Comparison of ENCODE assay signal across 21 cellular contexts in the genomic region with DNA sequence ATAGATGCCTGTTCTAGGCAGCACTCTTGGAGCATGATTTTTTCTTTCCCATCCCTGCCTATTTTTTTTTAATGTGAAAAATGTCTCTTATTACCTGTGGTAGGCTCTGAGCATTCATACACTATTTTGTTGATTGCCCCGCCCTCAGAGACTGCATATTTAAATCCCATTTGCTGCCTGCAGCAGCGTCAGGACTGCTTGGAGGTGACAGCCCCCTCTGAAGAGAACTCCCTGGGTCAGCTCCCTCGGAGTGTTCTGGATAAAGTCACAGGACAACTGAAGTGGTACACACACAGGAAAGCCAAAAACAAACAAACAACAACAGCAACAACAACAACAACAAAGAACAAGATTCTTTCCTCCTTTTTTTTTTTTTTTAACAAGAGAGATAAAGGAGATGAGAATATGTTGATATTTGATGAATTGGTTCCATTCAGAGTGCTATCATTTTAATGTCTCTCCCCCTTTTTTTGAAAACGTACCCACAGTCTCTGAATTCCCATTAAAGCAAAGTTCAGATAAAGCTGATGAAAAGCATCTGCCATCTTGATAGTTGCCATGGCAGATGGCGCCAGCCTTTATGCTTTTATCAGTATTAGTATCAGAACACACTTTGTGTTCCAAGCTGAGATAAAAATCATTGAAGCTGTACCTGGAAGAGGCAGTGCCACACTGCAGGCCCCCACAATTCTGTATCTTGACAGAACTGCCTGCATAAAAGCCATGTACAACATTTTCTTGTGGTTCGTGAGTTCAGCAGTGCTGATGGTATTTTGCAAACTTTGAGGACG.
DNase-seq lines count a peak whose midpoint lies in the region; ATAC-seq and TF ChIP-seq lines count a peak whose summit lies in the region.
"Had no signal": no experiment of that assay in that cellular context is flagged by ENCODE, and none has a peak within 500 bp of the region (broad histone marks: within the 10 kb centered on the region; RNA-seq: fewer than 3 reads in every experiment).

No MANE protein-coding gene starts in this region.

- H3K4me3 ChIP-seq in HAP-1 (no peak overlapping the region), PC-3 (ENCODE audit: low read length) (no peak overlapping the region), right lobe of liver (no peak overlapping the region), vagina (no peak overlapping the region)
- H3K4me3 ChIP-seq: A549; BLaER1 treated with 17β-estradiol and CSF1 and Interleukin-3, amounts not matched to agents 10 nM and 100 nM; PC-9 had no signal

- H3K4me3 Mint-ChIP-seq in glutamatergic neuron (ENCODE audit: unreplicated experiment): peak overlapping the region; percentile 16
- H3K4me3 Mint-ChIP-seq: T-helper 17 cell had no signal

- no peaks in the 10 kb centered on the region for H3K27me3 Mint-ChIP-seq in glutamatergic neuron (ENCODE audit: unreplicated experiment)
- H3K27me3 Mint-ChIP-seq: CD8-positive, alpha-beta memory T cell; IgD-negative memory B cell had no signal

- DNase-seq in NCI-H146 (lab: John Stamatoyannopoulos, UW): peak; percentile 50
- DNase-seq in NCI-H146 treated with DMSO at 0.1 percent for 48 hours (lab: John Stamatoyannopoulos, UW; ENCODE audit: unreplicated experiment): no peak
- DNase-seq in HAP-1 (ENCODE audit: low spot score in 2 of 2): peak; percentile 24 to 39
- DNase-seq in PC-3: no peak
- DNase-seq in glutamatergic neuron: no peak
- DNase-seq in right lobe of liver: no peak
- no peak for DNase-seq in OCI-M1 (lab: John Stamatoyannopoulos, UW)
- no peak for DNase-seq in vagina (ENCODE audit: extremely low spot score in 2 of 2)
- DNase-seq: CD8-positive, alpha-beta memory T cell; DMS79; NCI-H1105; NCI-H1930; NCI-H345; PC-9; SIG-M5; T-helper 17 cell had no signal

- no peaks in the 10 kb centered on the region for H3K79me2 ChIP-seq in PC-3 (ENCODE audit: low read length)

- H3K9me3 ChIP-seq in HAP-1: no peaks in the 10 kb centered on the region
- no peaks in the 10 kb centered on the region for H3K9me3 ChIP-seq in PC-3 (ENCODE audit: low read length)
- no peaks in the 10 kb centered on the region for H3K9me3 ChIP-seq in right lobe of liver
- H3K9me3 ChIP-seq in vagina: no peaks in the 10 kb centered on the region
- H3K9me3 ChIP-seq: A549 had no signal

- ATAC-seq in PC-3 (no peak), right lobe of liver (no peak)
- ATAC-seq: A549, HCT116, T-helper 17 cell had no signal

- BruUV-seq in PC-3 (replicated peaks; lab: Mats Ljungman, UMichigan): no TSS peak

- H3K4me1 Mint-ChIP-seq in glutamatergic neuron (ENCODE audit: low read depth, unreplicated experiment): peaks cover 19% of the 10 kb centered on the region
- H3K4me1 Mint-ChIP-seq: T-helper 17 cell had no signal

- POLR2A ChIA-PET in PC-3 (lab: Charles Lee; ENCODE audit: unreplicated experiment): no interaction called here

- H2AFZ ChIP-seq in PC-3 (ENCODE audit: low read length): 0 out of 2 replicates have a peak overlapping the region, but pooled peaks have one; percentile 19
- H2AFZ ChIP-seq: PC-9 had no signal

- CTCF ChIA-PET in PC-3 (lab: Charles Lee): no interaction called here

- no peak overlapping the region for H3K4me2 ChIP-seq in PC-3 (ENCODE audit: low read length)
- H3K4me2 ChIP-seq: A549, PC-9 had no signal

- TF ChIP-seq CTCF in PC-3 (conservative IDR thresholded peaks at IDR 0.05; ENCODE audit: low read depth, low read length) (no peak), glutamatergic neuron (IDR thresholded peaks at IDR 0.05; ENCODE audit: partially characterized antibody, unreplicated experiment) (no peak), right lobe of liver (IDR thresholded peaks at IDR 0.05) (no peak), vagina (IDR thresholded peaks at IDR 0.05) (no peak)

- H3K27me3 ChIP-seq in HAP-1 (ENCODE audit: low read depth) (no peaks in the 10 kb centered on the region), PC-3 (ENCODE audit: low read length) (no peaks in the 10 kb centered on the region), right lobe of liver (no peaks in the 10 kb centered on the region), vagina (no peaks in the 10 kb centered on the region)
- H3K27me3 ChIP-seq: BLaER1 treated with 17β-estradiol and CSF1 and Interleukin-3, amounts not matched to agents 10 nM and 100 nM had no signal

- H3K4me1 ChIP-seq in HAP-1 (peaks cover 10% of the 10 kb centered on the region; the same call in 1 of the 2 replicates), PC-3 (ENCODE audit: insufficient read depth, low read length) (peaks cover 18% of the 10 kb centered on the region), right lobe of liver (no peaks in the 10 kb centered on the region), vagina (no peaks in the 10 kb centered on the region)

- H3K9me3 Mint-ChIP-seq in glutamatergic neuron (ENCODE audit: unreplicated experiment): no peaks in the 10 kb centered on the region
- H3K9me3 Mint-ChIP-seq: IgD-negative memory B cell had no signal

- intact Hi-C loops in PC-3 (cut with micrococcal nuclease) (no loop called here), right lobe of liver (cut with DNase I) (no loop called here), vagina (cut with DNase I) (no loop called here)

- H3K27ac ChIP-seq in PC-3 (ENCODE audit: low read length) (no peak overlapping the region), right lobe of liver (no peak overlapping the region), vagina (no peak overlapping the region)
- H3K27ac ChIP-seq: A549, PC-9, RWPE1 had no signal

- no peak overlapping the region for H3K9ac ChIP-seq in PC-3 (ENCODE audit: low read length)
- H3K9ac ChIP-seq: BLaER1 treated with 17β-estradiol and CSF1 and Interleukin-3, amounts not matched to agents 10 nM and 100 nM had no signal

- H4K20me1 ChIP-seq in PC-3 (ENCODE audit: low read length): no peaks in the 10 kb centered on the region
- H4K20me1 ChIP-seq: BLaER1 treated with 17β-estradiol and CSF1 and Interleukin-3, amounts not matched to agents 10 nM and 100 nM had no signal

- H3K27ac Mint-ChIP-seq in glutamatergic neuron (ENCODE audit: unreplicated experiment): peak overlapping the region; percentile 68
- H3K27ac Mint-ChIP-seq: IgD-negative memory B cell had no signal

- H3K36me3 Mint-ChIP-seq in glutamatergic neuron (ENCODE audit: unreplicated experiment): peaks cover 6% of the 10 kb centered on the region
- H3K36me3 Mint-ChIP-seq: CD8-positive, alpha-beta memory T cell; IgD-negative memory B cell had no signal

- in situ Hi-C loops in HAP-1 (cut with MboI; ENCODE audit: low sequenced_read_pairs): no loop called here

- no peaks in the 10 kb centered on the region for H3K9me2 ChIP-seq in PC-3 (replicated peaks; ENCODE audit: low read length)

- no peaks in the 10 kb centered on the region for H3K36me3 ChIP-seq in HAP-1 (replicated peaks)
- H3K36me3 ChIP-seq in PC-3 (ENCODE audit: low read depth, low read length): no peaks in the 10 kb centered on the region
- H3K36me3 ChIP-seq in right lobe of liver: no peaks in the 10 kb centered on the region
- no peaks in the 10 kb centered on the region for H3K36me3 ChIP-seq in vagina
- H3K36me3 ChIP-seq: BLaER1 treated with 17β-estradiol and CSF1 and Interleukin-3, amounts not matched to agents 10 nM and 100 nM had no signal

- no peak for TF ChIP-seq POLR2A in right lobe of liver (IDR thresholded peaks at IDR 0.05)
- no peak for TF ChIP-seq POLR2A in vagina (IDR thresholded peaks at IDR 0.05)

- no peaks in the 10 kb centered on the region for H3F3A ChIP-seq in PC-3 (ENCODE audit: low read length, unreplicated experiment)

- WGBS in right lobe of liver (ENCODE audit: insufficient coverage, low coverage, low lambda C conversion rate, missing lambda C conversion rate): 27% methylated on average over 6 of the region's 7 CpGs

Comparison
In these comparisons a context has a peak if more than half of its experiments do, and no peak if none do; other contexts are left out.
1. DNase-seq: peak in NCI-H146 (single experiment) and HAP-1 (2 of 2); none in NCI-H146 treated with DMSO at 0.1 percent for 48 hours (single experiment), PC-3 (single experiment), glutamatergic neuron (single experiment), right lobe of liver (0 of 3), OCI-M1 (single experiment) and vagina (0 of 2).